Comparison of ENCODE assay signal across 18 cellular contexts in genomic region chr2:72936669-72937355, GRCh38. TPM values are rescaled to one million over a fixed set of nuclear protein-coding genes. Genes with fewer than 3 reads are reported as not detected.
A peak's percentile ranks its signal among the peaks of the same experiment; 100 is the strongest.
DNase-seq lines count a peak whose midpoint lies in the region; ATAC-seq, FAIRE-seq and TF ChIP-seq lines count a peak whose summit lies in the region.
"Had no signal": no experiment of that assay in that cellular context is flagged by ENCODE, and none has a peak within 500 bp of the region (broad histone marks: within the 10 kb centered on the region; RNA-seq: fewer than 3 reads in every experiment).

No MANE protein-coding gene starts in this region.

- H3K4me1 Mint-ChIP-seq in stimulated activated naive CD8-positive, alpha-beta T cell treated with anti-CD3 and anti-CD28 coated beads, Interleukin-15, amount 100 ng/mL, for 72 hours: no peaks in the 10 kb centered on the region
- H3K4me1 Mint-ChIP-seq: CD4-positive, CD25-positive, alpha-beta regulatory T cell had no signal

- BruUV-seq in HepG2 (replicated peaks; lab: Mats Ljungman, UMichigan) (no TSS peak), PC-3 (replicated peaks; lab: Mats Ljungman, UMichigan) (no TSS peak)

- H3K4me3 ChIP-seq in HepG2 (replicated peaks in 1 of 3; ENCODE audit: insufficient read depth in 1 of 3, low read depth in 2 of 3, low read length in 3 of 3): no peak overlapping the region
- H3K4me3 ChIP-seq in uterus: no peak overlapping the region
- H3K4me3 ChIP-seq in PC-3 (ENCODE audit: low read length): no peak overlapping the region

- H3K27me3 ChIP-seq in HepG2 (ENCODE audit: control insufficient read depth in 1 of 2, insufficient read depth in 2 of 2, low read length in 2 of 2): no peaks in the 10 kb centered on the region; a peak in 1 of 5 replicates
- H3K27me3 ChIP-seq in uterus: no peaks in the 10 kb centered on the region
- no peaks in the 10 kb centered on the region for H3K27me3 ChIP-seq in PC-3 (ENCODE audit: low read length)

- TF ChIP-seq EP300 in HepG2 (IDR thresholded peaks at IDR 0.05; ENCODE audit: low read depth in 2 of 2, low read length in 2 of 2): no peak
- TF ChIP-seq EP300 in HepG2 (CRISPR knock-in tag; IDR thresholded peaks at IDR 0.05; ENCODE audit: borderline replicate concordance): no peak

- TF ChIP-seq CTCF in HepG2 (CRISPR knock-in tag; IDR thresholded peaks at IDR 0.05): no peak
- no peak for TF ChIP-seq CTCF in uterus (IDR thresholded peaks at IDR 0.05)
- no peak for TF ChIP-seq CTCF in PC-3 (conservative IDR thresholded peaks at IDR 0.05; ENCODE audit: low read depth, low read length)

- H3K4me3 Mint-ChIP-seq in stimulated activated naive CD8-positive, alpha-beta T cell treated with anti-CD3 and anti-CD28 coated beads, Interleukin-15, amount 100 ng/mL, for 72 hours: no peak overlapping the region
- H3K4me3 Mint-ChIP-seq: CD4-positive, CD25-positive, alpha-beta regulatory T cell had no signal

- H2AFZ ChIP-seq in HepG2 (ENCODE audit: low read length) (no peak overlapping the region), PC-3 (ENCODE audit: low read length) (no peak overlapping the region)

- H3K27ac ChIP-seq in angular gyrus (ENCODE audit: low read depth, low read length) (peak overlapping the region; percentile 17), HepG2 (ENCODE audit: extremely low read length, insufficient read depth, low read length) (no peak overlapping the region), uterus (no peak overlapping the region), PC-3 (ENCODE audit: low read length) (no peak overlapping the region)

- ATAC-seq in stimulated activated naive CD8-positive, alpha-beta T cell treated with anti-CD3 and anti-CD28 coated beads, Interleukin-15, Interleukin-2, amounts not matched to agents 100 U/mL and 50 U/mL, for 24 hours: peak; percentile 5
- no peak for ATAC-seq in stimulated activated naive CD8-positive, alpha-beta T cell treated with anti-CD3 and anti-CD28 coated beads, Interleukin-15, amount 100 ng/mL, for 72 hours
- ATAC-seq in HepG2 (no peak; the same call in none of the 3 replicates), PC-3 (no peak)

- no peaks in the 10 kb centered on the region for H3K36me3 ChIP-seq in HepG2 (replicated peaks in 1 of 2; ENCODE audit: control insufficient read depth in 1 of 2, insufficient read depth in 2 of 2, low read length in 2 of 2)
- no peaks in the 10 kb centered on the region for H3K36me3 ChIP-seq in uterus
- H3K36me3 ChIP-seq in PC-3 (ENCODE audit: low read depth, low read length): no peaks in the 10 kb centered on the region

- FAIRE-seq in HepG2 (lab: Jason Lieb, UNC): no peak

- peaks cover 4% of the 10 kb centered on the region; the same call in 1 of the 2 replicates for H4K20me1 ChIP-seq in HepG2 (ENCODE audit: insufficient read depth, low read length)
- H4K20me1 ChIP-seq in PC-3 (ENCODE audit: low read length): no peaks in the 10 kb centered on the region

- H3K79me2 ChIP-seq in HepG2 (ENCODE audit: insufficient read depth, low read length): no peaks in the 10 kb centered on the region
- no peaks in the 10 kb centered on the region for H3K79me2 ChIP-seq in PC-3 (ENCODE audit: low read length)

- no peaks in the 10 kb centered on the region for H3K9me2 ChIP-seq in PC-3 (replicated peaks; ENCODE audit: low read length)

- H3K27ac Mint-ChIP-seq in stimulated activated naive CD8-positive, alpha-beta T cell treated with anti-CD3 and anti-CD28 coated beads, Interleukin-15, amount 100 ng/mL, for 72 hours: no peak overlapping the region
- H3K27ac Mint-ChIP-seq: CD4-positive, CD25-positive, alpha-beta regulatory T cell had no signal

- H3K9me3 ChIP-seq in HepG2 (ENCODE audit: low read length): no peaks in the 10 kb centered on the region
- H3K9me3 ChIP-seq in uterus: no peaks in the 10 kb centered on the region
- H3K9me3 ChIP-seq in PC-3 (ENCODE audit: low read length): no peaks in the 10 kb centered on the region

- H3K27me3 Mint-ChIP-seq in stimulated activated naive CD8-positive, alpha-beta T cell treated with anti-CD3 and anti-CD28 coated beads, Interleukin-15, amount 100 ng/mL, for 72 hours: peaks cover 10% of the 10 kb centered on the region

- in situ Hi-C loops in HepG2 (cut with HindIII; ENCODE audit: extremely low pct_ligation_motif_present, low pct_unique_long_range_greater_than_20kb): loop anchor here (5.0 kb wide), 1 partner anchor 45 kb away; no protein-coding TSS in a partner anchor

- WGBS in HepG2 (ENCODE audit: low lambda C conversion rate): 69% methylated on average over 17 of the region's 19 CpGs

- H3K4me2 ChIP-seq in HepG2 (ENCODE audit: low read depth, low read length) (no peak overlapping the region), PC-3 (ENCODE audit: low read length) (no peak overlapping the region)

- CTCF ChIA-PET in HepG2 (lab: Yijun Ruan, JAX; ENCODE audit: low intra/inter-chr PET ratio, low total read pairs): interaction anchor here (4.9 kb wide), 1 partner anchor 43 kb away, joined by 67 read pairs; no protein-coding TSS in a partner anchor
- CTCF ChIA-PET in PC-3 (lab: Charles Lee): no interaction called here

- intact Hi-C loops in HepG2 (cut with micrococcal nuclease; ENCODE audit: unreplicated experiment) (no loop called here), uterus (cut with DNase I; ENCODE audit: low total_unique reads) (no loop called here), PC-3 (cut with micrococcal nuclease) (no loop called here)

- H3K9me3 Mint-ChIP-seq in stimulated activated naive CD8-positive, alpha-beta T cell treated with anti-CD3 and anti-CD28 coated beads, Interleukin-15, amount 100 ng/mL, for 72 hours: no peaks in the 10 kb centered on the region
- H3K9me3 Mint-ChIP-seq: CD4-positive, CD25-positive, alpha-beta regulatory T cell had no signal

- H3K4me1 ChIP-seq in HepG2 (ENCODE audit: insufficient read depth, low read length) (peaks cover 9% of the 10 kb centered on the region; the same call in 1 of the 2 replicates), uterus (peaks cover 0 to 9% of the 10 kb centered on the region in 2 donors), PC-3 (ENCODE audit: insufficient read depth, low read length) (peaks cover 4% of the 10 kb centered on the region)

- H3K9ac ChIP-seq in HepG2 (ENCODE audit: insufficient read depth, low read depth, low read length) (no peak overlapping the region), PC-3 (ENCODE audit: low read length) (no peak overlapping the region)

- POLR2A ChIA-PET in HepG2 (lab: Yijun Ruan, JAX) (no interaction called here), PC-3 (lab: Charles Lee; ENCODE audit: unreplicated experiment) (no interaction called here)

- DNase-seq in stimulated activated naive CD8-positive, alpha-beta T cell treated with anti-CD3 and anti-CD28 coated beads, Interleukin-15, Interleukin-2, amounts not matched to agents 100 U/mL and 50 U/mL, for 24 hours: no peak
- DNase-seq in stimulated activated naive CD8-positive, alpha-beta T cell treated with anti-CD3 and anti-CD28 coated beads, Interleukin-15, amount 100 ng/mL, for 72 hours: no peak
- no peak for DNase-seq in HepG2 (ENCODE audit: low spot score)
- DNase-seq in uterus: peak; percentile 23 to 32
- no peak for DNase-seq in T1000 (lab: John Stamatoyannopoulos, UW)
- DNase-seq in PC-3: no peak
- no peak for DNase-seq in NCI-H526 treated with DMSO at 0.1 percent for 48 hours (lab: John Stamatoyannopoulos, UW)
- DNase-seq: AML-193; CD4-positive, CD25-positive, alpha-beta regulatory T cell; HCEC 1CT; KBM-7; NCI-H146; NCI-H226; NCI-H524 treated with DMSO at 0.1 percent for 48 hours; NK-92 treated with Interleukin-12 subunit alpha and Interleukin-12 subunit beta, amount 100 ng/mL, for 24 hours; OCI-M1 had no signal

- H3F3A ChIP-seq in PC-3 (ENCODE audit: low read length, unreplicated experiment): no peaks in the 10 kb centered on the region

- TF ChIP-seq POLR2A in HepG2 (IDR thresholded peaks at IDR 0.05; ENCODE audit: insufficient read depth in 1 of 2, low read depth in 2 of 2, low read length in 2 of 2) (no peak), uterus (IDR thresholded peaks at IDR 0.05) (no peak)

- TF ChIP-seq RAD21 in HepG2 (CRISPR knock-in tag; IDR thresholded peaks at IDR 0.05): no peak

RNA-seq across cellular contexts. Expression of gene EMX1, which starts 19.5 kb away (rescaled TPM):
- total RNA-seq in HepG2 (2016; rRNA removed; fragmentation: Illumina TruSeq; extraction: Trizol): 3.9 and 4.9 TPM in 2 replicates
- 1.4 and 3.6 TPM in 2 replicates for total RNA-seq in HepG2 (2016; cell fraction: cytosol; rRNA removed; fragmentation: Illumina TruSeq; extraction: Trizol; ENCODE audit: low read depth)
- total RNA-seq in HepG2 (2016; cell fraction: insoluble cytoplasmic fraction; rRNA removed; fragmentation: Illumina TruSeq; extraction: Trizol): 3.5 and 4.5 TPM in 2 replicates
- total RNA-seq in HepG2 (2016; cell fraction: membrane; rRNA removed; fragmentation: Illumina TruSeq; extraction: Trizol): 3.1 and 4.4 TPM in 2 replicates
- 2.2 and 2.3 TPM in 2 replicates for total RNA-seq in HepG2 (2016; cell fraction: nucleus; rRNA removed; fragmentation: Illumina TruSeq; extraction: Trizol)
- polyA plus RNA-seq in HepG2 (2011; rRNA removed): 0.62 and 0.63 TPM in 2 replicates
- 0.30 and 0.45 TPM in 2 replicates for polyA plus RNA-seq in HepG2 (2011; cell fraction: cytosol; rRNA removed)
- polyA plus RNA-seq in HepG2 (2011; cell fraction: nucleus; rRNA removed): 1.3 and 2.0 TPM in 2 replicates
- 0.61 and 0.76 TPM in 2 replicates for polyA plus RNA-seq in HepG2 (2012)
- 1.7 and 2.7 TPM in 2 replicates for polyA plus RNA-seq in HepG2 (2016; cell fraction: cytosol; fragmentation: Illumina TruSeq; extraction: Trizol; ENCODE audit: low read depth)
- 4.2 and 5.5 TPM in 2 replicates for polyA plus RNA-seq in HepG2 (2016; cell fraction: insoluble cytoplasmic fraction; fragmentation: Illumina TruSeq; extraction: Trizol; ENCODE audit: low read depth)
- polyA plus RNA-seq in HepG2 (2016; cell fraction: membrane; fragmentation: Illumina TruSeq; extraction: Trizol; ENCODE audit: low read depth): 4.4 and 4.5 TPM in 2 replicates
- polyA plus RNA-seq in HepG2 (2016; cell fraction: nucleus; fragmentation: Illumina TruSeq; extraction: Trizol; ENCODE audit: insufficient read depth, low read depth): 6.4 and 7.2 TPM in 2 replicates
- 0.58 TPM in 1 of 2 replicates, not detected in the other for polyA minus RNA-seq in HepG2 (2011; rRNA and poly(A)+ RNA removed; ENCODE audit: low replicate concordance)
- 0.79 TPM in 1 of 2 replicates, not detected in the other for polyA minus RNA-seq in HepG2 (2011; cell fraction: cytosol; rRNA and poly(A)+ RNA removed)
- polyA minus RNA-seq in HepG2 (2011; cell fraction: nucleus; rRNA and poly(A)+ RNA removed): 0.64 and 0.87 TPM in 2 replicates
- under 1 TPM in 1 of 4 donors, not detected in 3; 0.21 TPM for total RNA-seq in uterus
- total RNA-seq in PC-3 (2014; rRNA removed): not detected in 2 replicates
- total RNA-seq: A673; CD4-positive, CD25-positive, alpha-beta regulatory T cell had no signal
- polyA plus RNA-seq: CD4-positive, CD25-positive, alpha-beta regulatory T cell had no signal

RNA-seq across cellular contexts. Expression of gene SPR, which starts 49.6 kb away (rescaled TPM):
- 85.0 and 96.0 TPM in 2 replicates for total RNA-seq in HepG2 (2016; rRNA removed; fragmentation: Illumina TruSeq; extraction: Trizol)
- 38.7 and 40.4 TPM in 2 replicates for total RNA-seq in HepG2 (2016; cell fraction: cytosol; rRNA removed; fragmentation: Illumina TruSeq; extraction: Trizol; ENCODE audit: low read depth)
- 80.0 and 95.9 TPM in 2 replicates for total RNA-seq in HepG2 (2016; cell fraction: insoluble cytoplasmic fraction; rRNA removed; fragmentation: Illumina TruSeq; extraction: Trizol)
- total RNA-seq in HepG2 (2016; cell fraction: membrane; rRNA removed; fragmentation: Illumina TruSeq; extraction: Trizol): 62.4 and 65.7 TPM in 2 replicates
- 45.5 and 49.4 TPM in 2 replicates for total RNA-seq in HepG2 (2016; cell fraction: nucleus; rRNA removed; fragmentation: Illumina TruSeq; extraction: Trizol)
- polyA plus RNA-seq in HepG2 (2011; rRNA removed): 32.4 and 34.0 TPM in 2 replicates
- polyA plus RNA-seq in HepG2 (2011; cell fraction: cytosol; rRNA removed): 36.8 and 38.2 TPM in 2 replicates
- polyA plus RNA-seq in HepG2 (2011; cell fraction: nucleus; rRNA removed): 13.3 and 15.7 TPM in 2 replicates
- 30.9 and 32.8 TPM in 2 replicates for polyA plus RNA-seq in HepG2 (2012)
- polyA plus RNA-seq in HepG2 (2016; cell fraction: cytosol; fragmentation: Illumina TruSeq; extraction: Trizol; ENCODE audit: low read depth): 35.7 and 40.5 TPM in 2 replicates
- polyA plus RNA-seq in HepG2 (2016; cell fraction: insoluble cytoplasmic fraction; fragmentation: Illumina TruSeq; extraction: Trizol; ENCODE audit: low read depth): 74.6 and 78.4 TPM in 2 replicates
- 47.2 and 51.0 TPM in 2 replicates for polyA plus RNA-seq in HepG2 (2016; cell fraction: membrane; fragmentation: Illumina TruSeq; extraction: Trizol; ENCODE audit: low read depth)
- 75.3 and 78.1 TPM in 2 replicates for polyA plus RNA-seq in HepG2 (2016; cell fraction: nucleus; fragmentation: Illumina TruSeq; extraction: Trizol; ENCODE audit: insufficient read depth, low read depth)
- polyA minus RNA-seq in HepG2 (2011; rRNA and poly(A)+ RNA removed; ENCODE audit: low replicate concordance): 28.6 and 36.6 TPM in 2 replicates
- 12.9 and 13.5 TPM in 2 replicates for polyA minus RNA-seq in HepG2 (2011; cell fraction: cytosol; rRNA and poly(A)+ RNA removed)
- polyA minus RNA-seq in HepG2 (2011; cell fraction: nucleus; rRNA and poly(A)+ RNA removed): 5.4 and 8.7 TPM in 2 replicates
- 10 to 100 TPM in 3 of 4 donors, 1 to 10 TPM in 1; 4.5 to 33.8 (median 18.8) TPM for total RNA-seq in uterus
- total RNA-seq in PC-3 (2014; rRNA removed): 69.4 and 88.6 TPM in 2 replicates
- total RNA-seq: CD4-positive, CD25-positive, alpha-beta regulatory T cell had no signal

Comparison
In these comparisons a context has a peak if more than half of its experiments do, and no peak if none do; other contexts are left out.
1. DNase-seq: peak in uterus (2 of 2); none in stimulated activated naive CD8-positive, alpha-beta T cell treated with anti-CD3 and anti-CD28 coated beads, Interleukin-15, Interleukin-2, amounts not matched to agents 100 U/mL and 50 U/mL, for 24 hours (single experiment), stimulated activated naive CD8-positive, alpha-beta T cell treated with anti-CD3 and anti-CD28 coated beads, Interleukin-15, amount 100 ng/mL, for 72 hours (0 of 2), HepG2 (single experiment), T1000 (single experiment), PC-3 (single experiment) and NCI-H526 treated with DMSO at 0.1 percent for 48 hours (single experiment).